In genomic region chr10:7412482-7413251, GRCh38 we compare ENCODE assay signal across 8 cellular contexts. TPM values are rescaled to one million over a fixed set of nuclear protein-coding genes. Genes with fewer than 3 reads are reported as not detected.
DNase-seq lines count a peak whose midpoint lies in the region; ATAC-seq and TF ChIP-seq lines count a peak whose summit lies in the region.

No MANE protein-coding gene starts in this region.

- H3K4me1 Mint-ChIP-seq in MCF 10A (ENCODE audit: insufficient read depth, unreplicated experiment) (peaks cover 9% of the 10 kb centered on the region), nephron (peaks cover 27% of the 10 kb centered on the region)

- H3K36me3 ChIP-seq in breast epithelium (no peaks in the 10 kb centered on the region), upper lobe of left lung (no peaks in the 10 kb centered on the region)

- H3K4me3 Mint-ChIP-seq in MCF 10A (ENCODE audit: unreplicated experiment) = no peak overlapping the region
- H3K4me3 Mint-ChIP-seq in nephron = peak overlapping the region; percentile 71 to 76 (median 73)

- H3K9me3 ChIP-seq in breast epithelium = no peaks in the 10 kb centered on the region
- no peaks in the 10 kb centered on the region for H3K9me3 ChIP-seq in upper lobe of left lung

- peaks cover 8 to 12% of the 10 kb centered on the region in 2 donors for H3K4me1 ChIP-seq in breast epithelium
- peaks cover 18 to 55% (median 34%) of the 10 kb centered on the region in 4 donors for H3K4me1 ChIP-seq in upper lobe of left lung

- H3K27ac ChIP-seq in breast epithelium = no peak overlapping the region
- peak overlapping the region in 2 of 4 donors; percentile 8 to 26 for H3K27ac ChIP-seq in upper lobe of left lung

- no peak for TF ChIP-seq EP300 in upper lobe of left lung (IDR thresholded peaks at IDR 0.05)

- 10 to 11% methylated on average over 11 to 32 of the region's 62 CpGs for WGBS in upper lobe of left lung, 2 donors

- H3K27me3 Mint-ChIP-seq in MCF 10A (ENCODE audit: insufficient read depth, unreplicated experiment) = peaks cover 4% of the 10 kb centered on the region
- H3K27me3 Mint-ChIP-seq in nephron (ENCODE audit: low read depth) = peaks cover 84% of the 10 kb centered on the region

- ATAC-seq in upper lobe of left lung (ENCODE audit: low FRiP score in 2 of 2) = peak in 1 of 2 donors; percentile 25

- TF ChIP-seq POLR2A in breast epithelium (IDR thresholded peaks at IDR 0.05) (no peak), upper lobe of left lung (IDR thresholded peaks at IDR 0.05) (peak in 1 of 4 donors; percentile 15)

- H3K27ac Mint-ChIP-seq in MCF 10A (ENCODE audit: low read depth, unreplicated experiment) (no peak overlapping the region), nephron (no peak overlapping the region)

- DNase-seq in breast epithelium (ENCODE audit: low spot score in 2 of 2) = peak in 1 of 2 donors; percentile 73
- DNase-seq in MCF 10A (ENCODE audit: unreplicated experiment) = no peak
- no peak for DNase-seq in epithelial cell of esophagus (ENCODE audit: low read depth)
- DNase-seq in upper lobe of left lung = peak; percentile 46 to 86
- no peak for DNase-seq in NK-92 (lab: John Stamatoyannopoulos, UW; ENCODE audit: unreplicated experiment)
- DNase-seq in NCI-H1092 treated with DMSO at 0.1 percent for 48 hours (lab: John Stamatoyannopoulos, UW) = no peak
- DNase-seq in NCI-H2081 treated with DMSO at 0.1 percent for 48 hours (lab: John Stamatoyannopoulos, UW) = no peak

- H3K27me3 ChIP-seq in breast epithelium = peaks cover 0 to 17% of the 10 kb centered on the region in 2 donors
- H3K27me3 ChIP-seq in upper lobe of left lung = peaks cover 0 to 24% (median 12%) of the 10 kb centered on the region in 4 donors

- CTCF ChIA-PET in MCF 10A (lab: Yijun Ruan, JAX) = interaction anchor here (0.6 to 1.6 kb wide), 6 partner anchors 148 to 742 kb away, joined by 3 to 6 read pairs (median 3); no protein-coding TSS in a partner anchor

- H3K36me3 Mint-ChIP-seq in MCF 10A (ENCODE audit: insufficient read depth, unreplicated experiment) (peaks cover 5% of the 10 kb centered on the region), nephron (ENCODE audit: low read depth) (no peaks in the 10 kb centered on the region)

- H3K9me3 Mint-ChIP-seq in MCF 10A (ENCODE audit: unreplicated experiment) = no peaks in the 10 kb centered on the region
- H3K9me3 Mint-ChIP-seq in nephron = no peaks in the 10 kb centered on the region

- no TSS peak for BruUV-seq in MCF 10A (replicated peaks; lab: Mats Ljungman, UMichigan)

- POLR2A ChIA-PET in MCF 10A (lab: Yijun Ruan, JAX) = no interaction called here

- intact Hi-C loops in breast epithelium (cut with DNase I; ENCODE audit: low total_unique reads) = loop anchor here (5.0 kb wide), 2 partner anchors 160 to 1445 kb away; no protein-coding TSS in a partner anchor
- intact Hi-C loops in MCF 10A (cut with micrococcal nuclease) = loop anchor here (1.0 kb wide), 1 partner anchor 492 kb away; no protein-coding TSS in a partner anchor

- TF ChIP-seq CTCF in breast epithelium (IDR thresholded peaks at IDR 0.05) = no peak
- no peak for TF ChIP-seq CTCF in MCF 10A (IDR thresholded peaks at IDR 0.05; ENCODE audit: unreplicated experiment)
- no peak for TF ChIP-seq CTCF in epithelial cell of esophagus (IDR thresholded peaks at IDR 0.05; ENCODE audit: insufficient read depth, low read depth, low read length, missing control alignments)
- no peak for TF ChIP-seq CTCF in nephron (IDR thresholded peaks at IDR 0.05; ENCODE audit: unreplicated experiment in 3 of 3)
- TF ChIP-seq CTCF in upper lobe of left lung (IDR thresholded peaks at IDR 0.05) = no peak

- peak overlapping the region; percentile 23 to 90 (median 78) for H3K4me3 ChIP-seq in breast epithelium
- peak overlapping the region; percentile 11 for H3K4me3 ChIP-seq in epithelial cell of esophagus (ENCODE audit: low read length)
- H3K4me3 ChIP-seq in upper lobe of left lung = peak overlapping the region in 3 of 4 donors; percentile 74 to 94 (median 78)

RNA-seq across cellular contexts. Expression of gene SFMBT2, which starts 1.8 kb away (rescaled TPM):
- 10 to 100 TPM in 2 of 3 donors, 1 to 10 TPM in 1; 3.5 to 32.8 (median 22.8) TPM for total RNA-seq in breast epithelium
- total RNA-seq in MCF 10A (2022) = 5.8 and 7.4 TPM in 2 replicates
- total RNA-seq in upper lobe of left lung = 10 to 100 TPM in 3 of 6 donors, 1 to 10 TPM in 3; 6.2 to 14.6 (median 10.2) TPM

Comparison
In these comparisons a context has a peak if more than half of its experiments do, and no peak if none do; other contexts are left out.
1. DNase-seq: peak in upper lobe of left lung (2 of 2); none in MCF 10A (single experiment), epithelial cell of esophagus (single experiment), NK-92 (single experiment), NCI-H1092 treated with DMSO at 0.1 percent for 48 hours (single experiment) and NCI-H2081 treated with DMSO at 0.1 percent for 48 hours (single experiment).
2. H3K4me3 ChIP-seq: peak in every context shown above with its lines; median percentile 78 in breast epithelium; 78 in upper lobe of left lung; 11 in epithelial cell of esophagus.